In the genomic region with DNA sequence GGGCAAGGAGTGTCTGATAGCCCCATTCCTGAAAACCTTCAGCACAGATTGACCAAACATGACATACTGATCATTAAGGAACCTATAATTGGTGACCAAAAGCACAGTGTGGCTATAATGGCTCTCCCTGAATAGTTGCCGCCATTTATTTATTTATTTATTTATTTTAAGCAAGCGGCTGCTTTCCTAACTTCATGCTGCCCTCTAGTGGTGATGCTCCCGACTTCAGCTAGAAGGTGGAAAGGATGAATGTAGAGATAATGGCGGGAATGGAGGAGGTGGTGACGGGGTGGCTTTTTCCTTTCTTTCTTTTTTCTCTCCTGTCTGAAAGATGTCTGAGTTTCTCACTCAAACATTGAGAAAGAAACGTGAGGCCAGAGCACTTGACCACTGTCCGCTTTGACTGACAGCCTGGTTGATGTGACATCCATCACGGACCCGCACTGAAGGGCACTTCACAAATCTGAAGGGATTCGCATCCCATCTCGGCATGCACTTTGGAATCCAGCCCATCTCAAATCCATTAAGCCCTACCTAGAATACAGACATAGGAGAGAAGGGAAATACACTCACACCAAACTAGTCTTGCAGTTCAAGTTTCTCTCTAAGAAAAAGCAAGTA, we compare ENCODE assay signal across 8 cellular contexts.
DNase-seq lines count a peak whose midpoint lies in the region; ATAC-seq, FAIRE-seq and TF ChIP-seq lines count a peak whose summit lies in the region.

No MANE protein-coding gene starts in this region.

- in situ Hi-C loops in GM13976 (cut with MboI; ENCODE audit: low sequenced_read_pairs, unreplicated experiment): no loop called here

- H3K4me3 ChIP-seq in A549: peak overlapping the region; percentile 9; the same call in 1 of the 3 replicates

- POLR2A ChIA-PET in A549 (lab: Yijun Ruan, JAX): no interaction called here

- no peak for TF ChIP-seq EP300 in A549 (IDR thresholded peaks at IDR 0.05)

- CTCF ChIA-PET in A549 (lab: Yijun Ruan, JAX): interaction anchor here (0.5 to 1.6 kb wide), 16 partner anchors 8 to 1170 kb away, joined by 3 to 6 read pairs (median 3); no protein-coding TSS in a partner anchor

- TF ChIP-seq POLR2A in A549 (IDR thresholded peaks at IDR 0.05; ENCODE audit: low read length): no peak

- no peaks in the 10 kb centered on the region for H3K9me3 ChIP-seq in A549

- peak; percentile 90 to 93 for TF ChIP-seq RAD21 in A549 (conservative IDR thresholded peaks at IDR 0.05 in 1 of 2, IDR thresholded peaks at IDR 0.05 in 1 of 2)

- ATAC-seq in A549 (peak; percentile 80 to 89), HG03354 (IDR thresholded peaks at IDR 0.05; ENCODE audit: poor library complexity, severe bottlenecking, unreplicated experiment) (peak; percentile 84)
- peak; percentile 52 for ATAC-seq in stimulated activated naive CD8-positive, alpha-beta T cell treated with anti-CD3 and anti-CD28 coated beads, Interleukin-15, Interleukin-2, amounts not matched to agents 100 U/mL and 50 U/mL, for 24 hours

- TF ChIP-seq CTCF in A549 (IDR thresholded peaks at IDR 0.05) (peak; percentile 88), GM13976 (IDR thresholded peaks at IDR 0.05; ENCODE audit: borderline replicate concordance, control extremely low read depth, extremely low read depth, insufficient read depth, missing control alignments) (peak; percentile 58)

- peak; percentile 50 to 78 for DNase-seq in A549 (ENCODE audit: low read depth in 1 of 2, low spot score in 1 of 2)
- DNase-seq in GM13976 (ENCODE audit: low spot score): peak; percentile 38
- DNase-seq in NCI-H2227 treated with DMSO at 0.1 percent for 48 hours (lab: John Stamatoyannopoulos, UW): peak; percentile 72
- peak; percentile 76 for DNase-seq in activated CD4-positive, alpha-beta T cell treated with anti-CD3 and anti-CD28 coated beads for 48 hours
- peak; percentile 78 to 89 for DNase-seq in lung microvascular endothelial cell (ENCODE audit: low read depth in 2 of 2)
- DNase-seq in stimulated activated naive CD8-positive, alpha-beta T cell treated with anti-CD3 and anti-CD28 coated beads, Interleukin-15, Interleukin-2, amounts not matched to agents 100 U/mL and 50 U/mL, for 24 hours: peak; percentile 67

- H3K4me2 ChIP-seq in A549: peak overlapping the region; percentile 59

- WGBS in A549 (ENCODE audit: missing lambda C conversion rate): 17% methylated on average over 11 of the region's 11 CpGs

- H3K4me1 ChIP-seq in A549: no peaks in the 10 kb centered on the region

- H3K27ac ChIP-seq in A549: no peak overlapping the region

- FAIRE-seq in A549 (lab: Jason Lieb, UNC) (no peak), endometrium (lab: Jason Lieb, UNC) (peak; percentile 86)

TF ChIP-seq in A549, 52 proteins besides CTCF, POLR2A, EP300 and RAD21:
- TF ChIP-seq, protein P1, sequence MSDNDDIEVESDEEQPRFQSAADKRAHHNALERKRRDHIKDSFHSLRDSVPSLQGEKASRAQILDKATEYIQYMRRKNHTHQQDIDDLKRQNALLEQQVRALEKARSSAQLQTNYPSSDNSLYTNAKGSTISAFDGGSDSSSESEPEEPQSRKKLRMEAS (IDR thresholded peaks at IDR 0.05): peak; percentile 31; the same call in 1 of the 2 replicates
- TF ChIP-seq E2F6 (IDR thresholded peaks at IDR 0.05; ENCODE audit: borderline replicate concordance, low read depth) (0 out of 2 replicates have a peak, but pooled peaks have one; percentile 34), FOSL2 (IDR thresholded peaks at IDR 0.05) (no peak), FOSL2 (CRISPR knock-in tag; IDR thresholded peaks at IDR 0.05) (no peak), SMC3 (IDR thresholded peaks at IDR 0.05) (peak; percentile 86)
